1 cellular context compared by ENCODE assay signal in genomic region chr19:2475702-2476450, GRCh38.
TF ChIP-seq lines count a peak whose summit lies in the region.

A gene with protein sequence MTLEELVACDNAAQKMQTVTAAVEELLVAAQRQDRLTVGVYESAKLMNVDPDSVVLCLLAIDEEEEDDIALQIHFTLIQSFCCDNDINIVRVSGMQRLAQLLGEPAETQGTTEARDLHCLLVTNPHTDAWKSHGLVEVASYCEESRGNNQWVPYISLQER (plus strand): TSS chr19:2476127. CDS start chr19:2476359, 232 bp downstream.

TF ChIP-seq in HepG2, 621 proteins besides CTCF, POLR2A, EP300 and RAD21 (continued from another document and continues in another):
- TF ChIP-seq EEA1 (CRISPR knock-in tag; IDR thresholded peaks at IDR 0.05; ENCODE audit: borderline replicate concordance) (no peak), ZNF629 (CRISPR knock-in tag; conservative IDR thresholded peaks at IDR 0.05) (no peak), ZSCAN5A (CRISPR knock-in tag; IDR thresholded peaks at IDR 0.05; ENCODE audit: borderline replicate concordance) (no peak), NBN (conservative IDR thresholded peaks at IDR 0.05) (no peak), CSRNP1 (CRISPR knock-in tag; IDR thresholded peaks at IDR 0.05) (peak; percentile 70), ZMAT3 (CRISPR knock-in tag; conservative IDR thresholded peaks at IDR 0.05) (peak; percentile 65; the same call in 1 of the 2 replicates), ZNF547 (CRISPR knock-in tag; IDR thresholded peaks at IDR 0.05) (no peak; the same call in 1 of the 2 replicates), ZBTB42 (CRISPR knock-in tag; IDR thresholded peaks at IDR 0.05) (no peak; the same call in 1 of the 2 replicates), TBL1XR1 (IDR thresholded peaks at IDR 0.05; ENCODE audit: borderline replicate concordance, low read length, partially characterized antibody) (peak; percentile 63), ZNF407 (CRISPR knock-in tag; IDR thresholded peaks at IDR 0.05; ENCODE audit: not compliant biosample characterization) (no peak), ZNF878 (CRISPR knock-in tag; IDR thresholded peaks at IDR 0.05) (peak; percentile 78), ESRRA (CRISPR knock-in tag; IDR thresholded peaks at IDR 0.05; ENCODE audit: low read depth) (no peak), SRSF9 (IDR thresholded peaks at IDR 0.05; ENCODE audit: borderline replicate concordance, insufficient read depth, low read depth, low read length, poor library complexity, severe bottlenecking) (no peak), SP5 (CRISPR knock-in tag; IDR thresholded peaks at IDR 0.05; ENCODE audit: borderline replicate concordance, low read depth) (peak; percentile 36; the same call in 1 of the 2 replicates), HMGXB4 (CRISPR knock-in tag; IDR thresholded peaks at IDR 0.05; ENCODE audit: borderline replicate concordance in 1 of 2, low read depth in 1 of 2) (peak; percentile 19 to 86; a peak in 2 of 4 replicates), YEATS4 (CRISPR knock-in tag; IDR thresholded peaks at IDR 0.05; ENCODE audit: borderline replicate concordance) (no peak), CCAR2 (optimal IDR thresholded peaks at IDR 0.05; ENCODE audit: low read depth, low read length) (no peak), ZNF616 (CRISPR knock-in tag; IDR thresholded peaks at IDR 0.05; ENCODE audit: low read depth) (no peak), SIX1 (CRISPR knock-in tag; IDR thresholded peaks at IDR 0.05; ENCODE audit: borderline replicate concordance) (peak; percentile 43; the same call in 1 of the 2 replicates), GFI1 (CRISPR knock-in tag; IDR thresholded peaks at IDR 0.05; ENCODE audit: borderline replicate concordance) (no peak), FIP1L1 (IDR thresholded peaks at IDR 0.05; ENCODE audit: borderline replicate concordance, insufficient read depth, low read depth, low read length) (no peak), AGO2 (optimal IDR thresholded peaks at IDR 0.05; ENCODE audit: low read depth, low read length) (no peak), ZNF720 (CRISPR knock-in tag; IDR thresholded peaks at IDR 0.05) (no peak), TEAD3 (CRISPR knock-in tag; optimal IDR thresholded peaks at IDR 0.05; ENCODE audit: borderline replicate concordance) (no peak), ZNF709 (CRISPR knock-in tag; IDR thresholded peaks at IDR 0.05) (no peak), ZNF781 (CRISPR knock-in tag; IDR thresholded peaks at IDR 0.05; ENCODE audit: borderline replicate concordance, not compliant biosample characterization) (no peak), RARA (CRISPR knock-in tag; IDR thresholded peaks at IDR 0.05) (peak; percentile 49)
- TF ChIP-seq, protein P1, sequence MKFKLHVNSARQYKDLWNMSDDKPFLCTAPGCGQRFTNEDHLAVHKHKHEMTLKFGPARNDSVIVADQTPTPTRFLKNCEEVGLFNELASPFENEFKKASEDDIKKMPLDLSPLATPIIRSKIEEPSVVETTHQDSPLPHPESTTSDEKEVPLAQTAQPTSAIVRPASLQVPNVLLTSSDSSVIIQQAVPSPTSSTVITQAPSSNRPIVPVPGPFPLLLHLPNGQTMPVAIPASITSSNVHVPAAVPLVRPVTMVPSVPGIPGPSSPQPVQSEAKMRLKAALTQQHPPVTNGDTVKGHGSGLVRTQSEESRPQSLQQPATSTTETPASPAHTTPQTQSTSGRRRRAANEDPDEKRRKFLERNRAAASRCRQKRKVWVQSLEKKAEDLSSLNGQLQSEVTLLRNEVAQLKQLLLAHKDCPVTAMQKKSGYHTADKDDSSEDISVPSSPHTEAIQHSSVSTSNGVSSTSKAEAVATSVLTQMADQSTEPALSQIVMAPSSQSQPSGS (CRISPR knock-in tag; IDR thresholded peaks at IDR 0.05) = peak; percentile 62; the same call in 1 of the 2 replicates
- TF ChIP-seq, protein P2, sequence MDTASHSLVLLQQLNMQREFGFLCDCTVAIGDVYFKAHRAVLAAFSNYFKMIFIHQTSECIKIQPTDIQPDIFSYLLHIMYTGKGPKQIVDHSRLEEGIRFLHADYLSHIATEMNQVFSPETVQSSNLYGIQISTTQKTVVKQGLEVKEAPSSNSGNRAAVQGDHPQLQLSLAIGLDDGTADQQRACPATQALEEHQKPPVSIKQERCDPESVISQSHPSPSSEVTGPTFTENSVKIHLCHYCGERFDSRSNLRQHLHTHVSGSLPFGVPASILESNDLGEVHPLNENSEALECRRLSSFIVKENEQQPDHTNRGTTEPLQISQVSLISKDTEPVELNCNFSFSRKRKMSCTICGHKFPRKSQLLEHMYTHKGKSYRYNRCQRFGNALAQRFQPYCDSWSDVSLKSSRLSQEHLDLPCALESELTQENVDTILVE (CRISPR knock-in tag; IDR thresholded peaks at IDR 0.05) = peak; percentile 53; the same call in 1 of the 2 replicates
- TF ChIP-seq, protein P3, sequence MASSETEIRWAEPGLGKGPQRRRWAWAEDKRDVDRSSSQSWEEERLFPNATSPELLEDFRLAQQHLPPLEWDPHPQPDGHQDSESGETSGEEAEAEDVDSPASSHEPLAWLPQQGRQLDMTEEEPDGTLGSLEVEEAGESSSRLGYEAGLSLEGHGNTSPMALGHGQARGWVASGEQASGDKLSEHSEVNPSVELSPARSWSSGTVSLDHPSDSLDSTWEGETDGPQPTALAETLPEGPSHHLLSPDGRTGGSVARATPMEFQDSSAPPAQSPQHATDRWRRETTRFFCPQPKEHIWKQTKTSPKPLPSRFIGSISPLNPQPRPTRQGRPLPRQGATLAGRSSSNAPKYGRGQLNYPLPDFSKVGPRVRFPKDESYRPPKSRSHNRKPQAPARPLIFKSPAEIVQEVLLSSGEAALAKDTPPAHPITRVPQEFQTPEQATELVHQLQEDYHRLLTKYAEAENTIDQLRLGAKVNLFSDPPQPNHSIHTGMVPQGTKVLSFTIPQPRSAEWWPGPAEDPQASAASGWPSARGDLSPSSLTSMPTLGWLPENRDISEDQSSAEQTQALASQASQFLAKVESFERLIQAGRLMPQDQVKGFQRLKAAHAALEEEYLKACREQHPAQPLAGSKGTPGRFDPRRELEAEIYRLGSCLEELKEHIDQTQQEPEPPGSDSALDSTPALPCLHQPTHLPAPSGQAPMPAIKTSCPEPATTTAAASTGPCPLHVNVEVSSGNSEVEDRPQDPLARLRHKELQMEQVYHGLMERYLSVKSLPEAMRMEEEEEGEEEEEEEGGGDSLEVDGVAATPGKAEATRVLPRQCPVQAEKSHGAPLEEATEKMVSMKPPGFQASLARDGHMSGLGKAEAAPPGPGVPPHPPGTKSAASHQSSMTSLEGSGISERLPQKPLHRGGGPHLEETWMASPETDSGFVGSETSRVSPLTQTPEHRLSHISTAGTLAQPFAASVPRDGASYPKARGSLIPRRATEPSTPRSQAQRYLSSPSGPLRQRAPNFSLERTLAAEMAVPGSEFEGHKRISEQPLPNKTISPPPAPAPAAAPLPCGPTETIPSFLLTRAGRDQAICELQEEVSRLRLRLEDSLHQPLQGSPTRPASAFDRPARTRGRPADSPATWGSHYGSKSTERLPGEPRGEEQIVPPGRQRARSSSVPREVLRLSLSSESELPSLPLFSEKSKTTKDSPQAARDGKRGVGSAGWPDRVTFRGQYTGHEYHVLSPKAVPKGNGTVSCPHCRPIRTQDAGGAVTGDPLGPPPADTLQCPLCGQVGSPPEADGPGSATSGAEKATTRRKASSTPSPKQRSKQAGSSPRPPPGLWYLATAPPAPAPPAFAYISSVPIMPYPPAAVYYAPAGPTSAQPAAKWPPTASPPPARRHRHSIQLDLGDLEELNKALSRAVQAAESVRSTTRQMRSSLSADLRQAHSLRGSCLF (CRISPR knock-in tag; IDR thresholded peaks at IDR 0.05; ENCODE audit: borderline replicate concordance) = 0 out of 2 replicates have a peak, but pooled peaks have one; percentile 27
- TF ChIP-seq, protein P4, sequence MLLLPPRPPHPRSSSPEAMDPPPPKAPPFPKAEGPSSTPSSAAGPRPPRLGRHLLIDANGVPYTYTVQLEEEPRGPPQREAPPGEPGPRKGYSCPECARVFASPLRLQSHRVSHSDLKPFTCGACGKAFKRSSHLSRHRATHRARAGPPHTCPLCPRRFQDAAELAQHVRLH (CRISPR knock-in tag; IDR thresholded peaks at IDR 0.05; ENCODE audit: borderline replicate concordance, low read depth) = peak; percentile 89; the same call in 1 of the 2 replicates
- TF ChIP-seq, protein P5, sequence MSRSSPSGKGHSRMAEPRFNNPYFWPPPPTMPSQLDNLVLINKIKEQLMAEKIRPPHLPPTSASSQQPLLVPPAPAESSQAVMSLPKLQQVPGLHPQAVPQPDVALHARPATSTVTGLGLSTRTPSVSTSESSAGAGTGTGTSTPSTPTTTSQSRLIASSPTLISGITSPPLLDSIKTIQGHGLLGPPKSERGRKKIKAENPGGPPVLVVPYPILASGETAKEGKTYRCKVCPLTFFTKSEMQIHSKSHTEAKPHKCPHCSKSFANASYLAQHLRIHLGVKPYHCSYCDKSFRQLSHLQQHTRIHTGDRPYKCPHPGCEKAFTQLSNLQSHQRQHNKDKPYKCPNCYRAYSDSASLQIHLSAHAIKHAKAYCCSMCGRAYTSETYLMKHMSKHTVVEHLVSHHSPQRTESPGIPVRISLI (CRISPR knock-in tag; IDR thresholded peaks at IDR 0.05; ENCODE audit: borderline replicate concordance) = peak; percentile 94
